ENCODE assay signal across 22 cellular contexts in genomic region chr2:71780162-71780561, GRCh38.
"Had no signal": no experiment of that assay in that cellular context is flagged by ENCODE, and none has a peak within 500 bp of the region (broad histone marks: within the 10 kb centered on the region; RNA-seq: fewer than 3 reads in every experiment).

No MANE protein-coding gene starts in this region.

- H3K4me3 ChIP-seq: adrenal gland, MG63, Peyer's patch, SJSA1 had no signal

- H3K36me3 ChIP-seq: adrenal gland, MG63, Peyer's patch, SJSA1 had no signal

- H3K4me3 Mint-ChIP-seq: activated B cell treated with CpG ODN at 0.5 μM for 24 hours; activated CD4-positive, alpha-beta memory T cell treated with anti-CD3 and anti-CD28 coated beads, Interleukin-2, amount 10 ng/mL, durations not matched to agents 7 days and 5 days; activated naive CD8-positive, alpha-beta T cell treated with anti-CD3 and anti-CD28 coated beads, Interleukin-2, amount 10 ng/mL, durations not matched to agents 7 days and 5 days had no signal

- H3K27me3 ChIP-seq: adrenal gland, MG63, Peyer's patch, SJSA1 had no signal

- H3K4me1 ChIP-seq: adrenal gland, Peyer's patch had no signal

- H3K4me1 Mint-ChIP-seq: activated B cell treated with CpG ODN at 0.5 μM for 24 hours; activated CD4-positive, alpha-beta memory T cell treated with anti-CD3 and anti-CD28 coated beads, Interleukin-2, amount 10 ng/mL, durations not matched to agents 7 days and 5 days; activated naive CD8-positive, alpha-beta T cell treated with anti-CD3 and anti-CD28 coated beads, Interleukin-2, amount 10 ng/mL, durations not matched to agents 7 days and 5 days had no signal

- H3K27me3 Mint-ChIP-seq: activated B cell treated with CpG ODN at 0.5 μM for 24 hours; activated CD4-positive, alpha-beta memory T cell treated with anti-CD3 and anti-CD28 coated beads, Interleukin-2, amount 10 ng/mL, durations not matched to agents 7 days and 5 days had no signal

- DNase-seq: activated B cell treated with CpG ODN at 0.5 μM for 24 hours; activated CD4-positive, alpha-beta memory T cell treated with anti-CD3 and anti-CD28 coated beads, Interleukin-2, amount 10 ng/mL, durations not matched to agents 7 days and 5 days; activated CD4-positive, alpha-beta T cell treated with anti-CD3 and anti-CD28 coated beads, Interleukin-2, amount 50 U/mL, for 1 hour; activated CD8-positive, alpha-beta memory T cell treated with anti-CD3 and anti-CD28 coated beads, Interleukin-2, amount 50 U/mL, for 4 hours; activated naive CD4-positive, alpha-beta T cell treated with anti-CD3 and anti-CD28 coated beads, Interleukin-2, amount 50 U/mL, for 16 hours; activated naive CD8-positive, alpha-beta T cell treated with anti-CD3 and anti-CD28 coated beads, Interleukin-2, amount 10 ng/mL, durations not matched to agents 7 days and 5 days; activated T-cell treated with anti-CD3 and anti-CD28 coated beads, Interleukin-2, amount 50 U/mL, for 1 hour; anterior cingulate cortex; caudate nucleus; MG63; NCI-H1105 treated with DMSO at 0.1 percent for 48 hours; NCI-H1436 treated with DMSO at 0.1 percent for 48 hours; NCI-H187 treated with DMSO at 0.1 percent for 48 hours; NCI-H2081 treated with DMSO at 0.1 percent for 48 hours; NCI-H446; NCI-H524; SHP77; SW 1271 had no signal

- H3K27ac Mint-ChIP-seq: activated B cell treated with CpG ODN at 0.5 μM for 24 hours; activated CD4-positive, alpha-beta memory T cell treated with anti-CD3 and anti-CD28 coated beads, Interleukin-2, amount 10 ng/mL, durations not matched to agents 7 days and 5 days; activated naive CD8-positive, alpha-beta T cell treated with anti-CD3 and anti-CD28 coated beads, Interleukin-2, amount 10 ng/mL, durations not matched to agents 7 days and 5 days had no signal

- H3K36me3 Mint-ChIP-seq: activated naive CD8-positive, alpha-beta T cell treated with anti-CD3 and anti-CD28 coated beads, Interleukin-2, amount 10 ng/mL, durations not matched to agents 7 days and 5 days had no signal

- H3K27ac ChIP-seq: adrenal gland, Peyer's patch, RWPE1 had no signal

- H3K9me3 ChIP-seq: adrenal gland, MG63, Peyer's patch, SJSA1 had no signal

- H3K9me3 Mint-ChIP-seq: activated B cell treated with CpG ODN at 0.5 μM for 24 hours; activated CD4-positive, alpha-beta memory T cell treated with anti-CD3 and anti-CD28 coated beads, Interleukin-2, amount 10 ng/mL, durations not matched to agents 7 days and 5 days; activated naive CD8-positive, alpha-beta T cell treated with anti-CD3 and anti-CD28 coated beads, Interleukin-2, amount 10 ng/mL, durations not matched to agents 7 days and 5 days had no signal
